9 cellular contexts compared by ENCODE assay signal in genomic region chr16:66516172-66516807, GRCh38. TPM values are rescaled to one million over a fixed set of nuclear protein-coding genes. Genes with fewer than 3 reads are reported as not detected.
A peak's percentile ranks its signal among the peaks of the same experiment; 100 is the strongest.
DNase-seq lines count a peak whose midpoint lies in the region; ATAC-seq, FAIRE-seq and TF ChIP-seq lines count a peak whose summit lies in the region.
"Had no signal": no experiment of that assay in that cellular context is flagged by ENCODE, and none has a peak within 500 bp of the region (broad histone marks: within the 10 kb centered on the region; RNA-seq: fewer than 3 reads in every experiment).

No MANE protein-coding gene starts in this region.

- no peak for DNase-seq in K562 (ENCODE audit: extremely low read depth in 1 of 4, low spot score in 3 of 4)
- peak; percentile 87 for DNase-seq in osteoblast (ENCODE audit: insufficient read length, low spot score, missing footprints)
- no peak for DNase-seq in DMS53 treated with DMSO at 0.1 percent for 48 hours (lab: John Stamatoyannopoulos, UW; ENCODE audit: unreplicated experiment)
- no peak for DNase-seq in activated CD4-positive, CD25-positive, alpha-beta regulatory T cell treated with anti-CD3 and anti-CD28 coated beads, Interleukin-2, amount 50 U/mL, for 72 hours
- DNase-seq in stimulated activated naive CD4-positive, alpha-beta T cell treated with Interleukin-2 at 50 U/mL for 16 hours (lab: John Stamatoyannopoulos, UW) = no peak
- DNase-seq in RPMI8226 = no peak

- H4K20me1 ChIP-seq in K562 (replicated peaks; ENCODE audit: control insufficient read depth, insufficient read depth, low read length) (no peaks in the 10 kb centered on the region), osteoblast (ENCODE audit: insufficient read depth, low read length) (peaks cover under 1% of the 10 kb centered on the region)

- H3K27ac ChIP-seq in K562 (ENCODE audit: extremely low read depth, low read depth, low read length) = peak overlapping the region; percentile 65
- peak overlapping the region; percentile 59 for H3K27ac ChIP-seq in osteoblast (ENCODE audit: low read depth, low read length)

- POLR2A ChIA-PET in K562 (lab: Yijun Ruan, JAX) = interaction anchor here (0.5 to 0.6 kb wide), 2 partner anchors 26 to 41 kb away, joined by 3 read pairs; no protein-coding TSS in a partner anchor

- no peaks in the 10 kb centered on the region for H3K9me1 ChIP-seq in K562 (ENCODE audit: control insufficient read depth, insufficient read depth, low read length)

- H3K4me3 ChIP-seq in K562 = no peak overlapping the region
- H3K4me3 ChIP-seq in osteoblast (ENCODE audit: insufficient read depth, low read length) = no peak overlapping the region

- no peak for TF ChIP-seq POLR2A in K562 (conservative IDR thresholded peaks at IDR 0.05)

- TF ChIP-seq RAD21 in K562 (CRISPR knock-in tag; conservative IDR thresholded peaks at IDR 0.05 in 1 of 2, IDR thresholded peaks at IDR 0.05 in 1 of 2) = 0 out of 4 replicates have a peak, but pooled peaks of 1 of the 2 experiments have one; percentile 7

- H3K36me3 ChIP-seq in K562 (ENCODE audit: control insufficient read depth, insufficient read depth, low read length) = no peaks in the 10 kb centered on the region; the same call in 2 of the 3 replicates
- H3K36me3 ChIP-seq in osteoblast (ENCODE audit: insufficient read depth, low read length) = peaks cover 6% of the 10 kb centered on the region

- H3K27me3 ChIP-seq in K562 (ENCODE audit: control insufficient read depth in 2 of 2, insufficient read depth in 2 of 2, low read length in 2 of 2) = no peaks in the 10 kb centered on the region
- H3K27me3 ChIP-seq in osteoblast (ENCODE audit: insufficient read depth, low read length) = no peaks in the 10 kb centered on the region

- TF ChIP-seq EP300 in K562 (IDR thresholded peaks at IDR 0.05; ENCODE audit: low read length) = no peak

- ATAC-seq in GM18867 (IDR thresholded peaks at IDR 0.05; ENCODE audit: unreplicated experiment) (peak; percentile 6), HG03460 (IDR thresholded peaks at IDR 0.05; ENCODE audit: unreplicated experiment) (peak; percentile 8), K562 (no peak)

- CTCF ChIA-PET in K562 (lab: Yijun Ruan, JAX; ENCODE audit: low intra/inter-chr PET ratio) = interaction anchor here (0.9 kb wide), 1 partner anchor 35 kb away, joined by 3 read pairs; no protein-coding TSS in a partner anchor

- H2AFZ ChIP-seq in K562 (ENCODE audit: low read depth, low read length) (peak overlapping the region; percentile 95), osteoblast (ENCODE audit: low read length) (peak overlapping the region; percentile 48)

- TF ChIP-seq CTCF in K562 (IDR thresholded peaks at IDR 0.05 in 2 of 3, conservative IDR thresholded peaks at IDR 0.05 in 1 of 3; ENCODE audit: insufficient read depth in 2 of 3, low read depth in 1 of 3, low read length in 3 of 3) (no peak), osteoblast (IDR thresholded peaks at IDR 0.05; ENCODE audit: extremely low read depth, low read depth, low read length) (no peak)

- in situ Hi-C loops in K562 (cut with MboI) = no loop called here

- H3K79me2 ChIP-seq in K562 (ENCODE audit: control insufficient read depth, insufficient read depth, low read length) = no peaks in the 10 kb centered on the region
- H3K79me2 ChIP-seq in osteoblast (ENCODE audit: insufficient read depth, low read length) = peaks cover 2% of the 10 kb centered on the region

- intact Hi-C loops in K562 (cut with micrococcal nuclease) = loop anchor here (1.0 to 2.0 kb wide), 3 partner anchors 35 to 110 kb away; partner anchors contain the start of gene TK2

- H3K4me1 ChIP-seq in K562 (replicated peaks in 1 of 2; ENCODE audit: control insufficient read depth in 2 of 2, insufficient read depth in 2 of 2, low read length in 2 of 2) (peaks cover 33 to 35% of the 10 kb centered on the region in 2 experiments), osteoblast (ENCODE audit: insufficient read depth, low read length) (peaks cover 46% of the 10 kb centered on the region)

- H3K9ac ChIP-seq in K562 (ENCODE audit: insufficient read depth in 1 of 2, low read depth in 2 of 2, low read length in 2 of 2) = peak overlapping the region; percentile 40 to 73; a peak in 3 of 4 replicates

- no peak for FAIRE-seq in K562 (lab: Jason Lieb, UNC)
- FAIRE-seq: frontal cortex had no signal

- H3K9me3 ChIP-seq in K562 (replicated peaks; ENCODE audit: control insufficient read depth, insufficient read depth, low read depth, low read length) = no peaks in the 10 kb centered on the region
- H3K9me3 ChIP-seq in osteoblast (ENCODE audit: low read depth, low read length) = no peaks in the 10 kb centered on the region

- WGBS in K562 (ENCODE audit: insufficient coverage, low coverage, missing lambda C conversion rate) = 41% methylated on average over 12 of the region's 13 CpGs

- H3K4me2 ChIP-seq in K562 (ENCODE audit: insufficient read depth, low read length) (no peak overlapping the region; the same call in 1 of the 2 replicates), osteoblast (ENCODE audit: insufficient read depth, low read length) (no peak overlapping the region)

- no TSS peak for BruUV-seq in K562 (replicated peaks; lab: Mats Ljungman, UMichigan)

RNA-seq across cellular contexts. Expression of gene TK2, which starts 33.6 kb away (rescaled TPM):
- total RNA-seq in K562 (2011; cell fraction: chromatin; rRNA removed; ENCODE audit: low replicate concordance) = 11.4 and 16.7 TPM in 2 replicates
- 9.3 TPM in 2 replicates for total RNA-seq in K562 (2011; cell fraction: nucleolus; rRNA removed)
- 10.7 and 11.0 TPM in 2 replicates for total RNA-seq in K562 (2011; cell fraction: nucleoplasm; rRNA removed)
- total RNA-seq in K562 (2014; rRNA removed) = 4.3 and 5.8 TPM in 2 replicates
- total RNA-seq in K562 (2014; rRNA removed; fragmentation: Illumina TruSeq; extraction: Trizol) = 4.8 and 6.2 TPM in 2 replicates
- total RNA-seq in K562 (2015; rRNA removed; fragmentation: Illumina TruSeq; extraction: Trizol) = 4.9 and 5.3 TPM in 2 replicates
- total RNA-seq in K562 (2021) = 4.7 and 5.7 TPM in 2 replicates
- 10.2 TPM in 2 replicates for polyA plus RNA-seq in K562 (2011; rRNA removed)
- 5.3 and 6.3 TPM in 2 replicates for polyA plus RNA-seq in K562 (2011; cell fraction: cytosol; rRNA removed)
- polyA plus RNA-seq in K562 (2011; cell fraction: nucleus; rRNA removed) = 14.4 and 19.8 TPM in 2 replicates
- 6.3 and 13.2 TPM in 2 replicates for polyA plus RNA-seq in K562 (2012)
- polyA plus RNA-seq in K562 (2014; fragmentation: Illumina TruSeq; extraction: Trizol) = 4.3 and 4.8 TPM in 2 replicates
- 1 to 10 TPM; 1.1 to 1.2 TPM for polyA plus RNA-seq in K562 (2014; fragmentation: Nextera tagmentation; extraction: Ambion mirVana)
- 4.8 and 6.2 TPM in 2 replicates for polyA plus RNA-seq in K562 (2014; rRNA removed)
- 10.4 and 18.0 TPM in 2 replicates for polyA minus RNA-seq in K562 (2011; rRNA and poly(A)+ RNA removed)
- 3.4 and 6.0 TPM in 2 replicates for polyA minus RNA-seq in K562 (2011; cell fraction: cytosol; rRNA and poly(A)+ RNA removed)
- 5.3 and 6.9 TPM in 2 replicates for polyA minus RNA-seq in K562 (2011; cell fraction: nucleus; rRNA and poly(A)+ RNA removed)
- total RNA-seq in osteoblast = 73.5 and 81.3 TPM in 2 replicates

RNA-seq across cellular contexts. Expression of gene CKLF, which starts 36.1 kb away (rescaled TPM):
- total RNA-seq in K562 (2011; cell fraction: chromatin; rRNA removed; ENCODE audit: low replicate concordance) = 37.1 and 42.1 TPM in 2 replicates
- total RNA-seq in K562 (2011; cell fraction: nucleolus; rRNA removed) = 64.2 and 67.9 TPM in 2 replicates
- total RNA-seq in K562 (2011; cell fraction: nucleoplasm; rRNA removed) = 81.1 and 85.6 TPM in 2 replicates
- 99.8 and 113 TPM in 2 replicates for total RNA-seq in K562 (2014; rRNA removed)
- total RNA-seq in K562 (2014; rRNA removed; fragmentation: Illumina TruSeq; extraction: Trizol) = 89.8 and 91.5 TPM in 2 replicates
- 93.6 and 111 TPM in 2 replicates for total RNA-seq in K562 (2015; rRNA removed; fragmentation: Illumina TruSeq; extraction: Trizol)
- 84.8 and 91.1 TPM in 2 replicates for total RNA-seq in K562 (2021)
- polyA plus RNA-seq in K562 (2011; rRNA removed) = 120 and 126 TPM in 2 replicates
- 170 and 189 TPM in 2 replicates for polyA plus RNA-seq in K562 (2011; cell fraction: cytosol; rRNA removed)
- polyA plus RNA-seq in K562 (2011; cell fraction: nucleus; rRNA removed) = 53.4 and 65.8 TPM in 2 replicates
- 128 and 163 TPM in 2 replicates for polyA plus RNA-seq in K562 (2012)
- polyA plus RNA-seq in K562 (2014; fragmentation: Illumina TruSeq; extraction: Trizol) = 118 and 123 TPM in 2 replicates
- 100 to 1,000 TPM; 305 to 322 TPM for polyA plus RNA-seq in K562 (2014; fragmentation: Nextera tagmentation; extraction: Ambion mirVana)
- polyA plus RNA-seq in K562 (2014; rRNA removed) = 147 and 173 TPM in 2 replicates
- 32.1 and 36.2 TPM in 2 replicates for polyA minus RNA-seq in K562 (2011; rRNA and poly(A)+ RNA removed)
- polyA minus RNA-seq in K562 (2011; cell fraction: cytosol; rRNA and poly(A)+ RNA removed) = 24.0 and 27.7 TPM in 2 replicates
- 6.9 and 18.0 TPM in 2 replicates for polyA minus RNA-seq in K562 (2011; cell fraction: nucleus; rRNA and poly(A)+ RNA removed)
- total RNA-seq in osteoblast = 46.0 and 48.9 TPM in 2 replicates

RNA-seq across cellular contexts. Expression of gene CMTM1, which starts 49.9 kb away (rescaled TPM):
- total RNA-seq in K562 (2011; cell fraction: chromatin; rRNA removed; ENCODE audit: low replicate concordance) = 1.5 and 1.6 TPM in 2 replicates
- total RNA-seq in K562 (2011; cell fraction: nucleolus; rRNA removed) = 2.0 and 3.3 TPM in 2 replicates
- total RNA-seq in K562 (2011; cell fraction: nucleoplasm; rRNA removed) = 1.9 and 2.7 TPM in 2 replicates
- total RNA-seq in K562 (2014; rRNA removed) (1.1 and 1.9 TPM in 2 replicates), K562 (2014; rRNA removed; fragmentation: Illumina TruSeq; extraction: Trizol) (0.22 and 0.40 TPM in 2 replicates), K562 (2015; rRNA removed; fragmentation: Illumina TruSeq; extraction: Trizol) (2.3 and 2.6 TPM in 2 replicates), K562 (2021) (2.4 and 2.7 TPM in 2 replicates), osteoblast (4.0 and 4.1 TPM in 2 replicates)
- polyA plus RNA-seq in K562 (2011; rRNA removed) (0.92 and 1.2 TPM in 2 replicates), K562 (2014; fragmentation: Illumina TruSeq; extraction: Trizol) (0.25 and 0.93 TPM in 2 replicates), K562 (2014; fragmentation: Nextera tagmentation; extraction: Ambion mirVana) (not detected), K562 (2014; rRNA removed) (0.30 and 0.51 TPM in 2 replicates)
- polyA plus RNA-seq in K562 (2011; cell fraction: cytosol; rRNA removed) = 0.86 and 2.9 TPM in 2 replicates
- polyA plus RNA-seq in K562 (2011; cell fraction: nucleus; rRNA removed) = 1.2 and 3.4 TPM in 2 replicates
- 3.1 and 3.8 TPM in 2 replicates for polyA plus RNA-seq in K562 (2012)
- 0.30 and 0.77 TPM in 2 replicates for polyA minus RNA-seq in K562 (2011; rRNA and poly(A)+ RNA removed)
- 2.7 TPM in 1 of 2 replicates, not detected in the other for polyA minus RNA-seq in K562 (2011; cell fraction: cytosol; rRNA and poly(A)+ RNA removed)
- 1.00 and 2.4 TPM in 2 replicates for polyA minus RNA-seq in K562 (2011; cell fraction: nucleus; rRNA and poly(A)+ RNA removed)
